In the genomic region with DNA sequence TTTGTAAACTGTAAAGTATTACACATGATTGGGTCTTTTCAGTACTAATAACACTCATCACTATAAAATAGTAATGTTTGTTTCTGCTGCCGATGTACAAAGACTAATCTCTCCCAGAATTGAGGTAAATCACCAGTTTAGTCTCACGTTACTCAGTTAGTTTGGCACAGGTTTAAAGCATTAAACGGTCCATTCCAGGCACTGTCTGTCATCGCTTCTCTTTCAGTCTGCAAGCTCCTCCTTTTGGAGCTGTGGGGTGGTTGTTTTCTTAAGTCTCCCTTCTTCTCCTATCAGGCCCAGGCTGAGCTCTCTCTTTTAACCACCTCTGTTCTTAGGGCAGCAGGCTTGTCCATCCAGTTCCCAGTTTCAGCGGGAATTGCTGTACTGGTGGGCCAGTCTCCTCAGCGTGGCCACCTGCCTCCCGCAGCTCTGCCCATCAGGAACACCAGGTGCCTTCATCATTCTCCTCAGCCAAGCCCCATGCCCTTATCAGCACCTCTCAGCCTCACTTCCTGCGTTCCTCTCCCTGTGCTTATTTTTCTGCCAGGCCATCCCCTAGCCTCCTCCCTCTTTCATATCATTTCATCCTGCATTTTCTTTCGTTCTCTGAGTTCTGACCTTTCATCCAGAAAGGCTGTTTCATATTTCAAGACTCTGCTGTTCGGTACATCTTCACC, we compare ENCODE assay signal across 7 cellular contexts.
DNase-seq lines count a peak whose midpoint lies in the region; ATAC-seq and TF ChIP-seq lines count a peak whose summit lies in the region.

No MANE protein-coding gene starts in this region.

- no peaks in the 10 kb centered on the region for H3K36me3 ChIP-seq in GM23248 (ENCODE audit: low read depth)

- no peaks in the 10 kb centered on the region for H4K20me1 ChIP-seq in GM23248 (ENCODE audit: insufficient read depth)

- intact Hi-C loops in sciatic nerve (cut with DNase I), result no loop called here

- TF ChIP-seq CTCF in fibroblast of mammary gland (conservative IDR thresholded peaks at IDR 0.05; ENCODE audit: control insufficient read depth, insufficient read depth, low read depth, low read length), result no peak

- DNase-seq in GM23248 (peak; percentile 70), RPMI7951 (ENCODE audit: low read depth) (peak; percentile 4), fibroblast of mammary gland (ENCODE audit: low read depth) (peak; percentile 95), sciatic nerve (ENCODE audit: low spot score) (no peak), HuH-7.5 (ENCODE audit: low spot score) (no peak)

- H2AFZ ChIP-seq in GM23248, result no peak overlapping the region

- H3K4me2 ChIP-seq in GM23248 (ENCODE audit: unreplicated experiment), result peak overlapping the region; percentile 56

- H3K4me3 ChIP-seq in GM23248 (no peak overlapping the region), fibroblast of mammary gland (ENCODE audit: control insufficient read depth, low read depth, low read length) (no peak overlapping the region)

- H3K4me1 ChIP-seq in GM23248 (ENCODE audit: insufficient read depth), result peaks cover 41% of the 10 kb centered on the region

- WGBS in GM23248 (ENCODE audit: low coverage in 1 of 2, low lambda C conversion rate in 2 of 2, missing lambda C conversion rate in 2 of 2), 2 experiments, result 81 to 84% methylated on average over 10 of the region's 10 CpGs

- H3K27ac ChIP-seq in GM23248, result peak overlapping the region; percentile 68

- H3K9me3 ChIP-seq in GM23248 (ENCODE audit: low read depth), result no peaks in the 10 kb centered on the region

- ATAC-seq in sciatic nerve (peak; percentile 69), HG03565 (IDR thresholded peaks at IDR 0.05; ENCODE audit: unreplicated experiment) (no peak), HG03432 (IDR thresholded peaks at IDR 0.05; ENCODE audit: unreplicated experiment) (no peak)

- no peaks in the 10 kb centered on the region for H3K27me3 ChIP-seq in GM23248 (replicated peaks; ENCODE audit: insufficient read depth)

- in situ Hi-C loops in GM23248 (cut with MboI), result no loop called here

- no peak overlapping the region for H3K9ac ChIP-seq in GM23248

- no peaks in the 10 kb centered on the region for H3K79me2 ChIP-seq in GM23248 (ENCODE audit: insufficient read depth)

- H3K9me2 ChIP-seq in GM23248 (ENCODE audit: insufficient read depth), result no peaks in the 10 kb centered on the region

- peaks cover 18% of the 10 kb centered on the region for H3F3A ChIP-seq in GM23248 (ENCODE audit: insufficient read depth)

Comparison
In these comparisons a context has a peak if more than half of its experiments do, and no peak if none do; other contexts are left out.
1. DNase-seq: peak in GM23248 (single experiment), RPMI7951 (single experiment) and fibroblast of mammary gland (single experiment); none in sciatic nerve (single experiment) and HuH-7.5 (single experiment).